In the genomic region with DNA sequence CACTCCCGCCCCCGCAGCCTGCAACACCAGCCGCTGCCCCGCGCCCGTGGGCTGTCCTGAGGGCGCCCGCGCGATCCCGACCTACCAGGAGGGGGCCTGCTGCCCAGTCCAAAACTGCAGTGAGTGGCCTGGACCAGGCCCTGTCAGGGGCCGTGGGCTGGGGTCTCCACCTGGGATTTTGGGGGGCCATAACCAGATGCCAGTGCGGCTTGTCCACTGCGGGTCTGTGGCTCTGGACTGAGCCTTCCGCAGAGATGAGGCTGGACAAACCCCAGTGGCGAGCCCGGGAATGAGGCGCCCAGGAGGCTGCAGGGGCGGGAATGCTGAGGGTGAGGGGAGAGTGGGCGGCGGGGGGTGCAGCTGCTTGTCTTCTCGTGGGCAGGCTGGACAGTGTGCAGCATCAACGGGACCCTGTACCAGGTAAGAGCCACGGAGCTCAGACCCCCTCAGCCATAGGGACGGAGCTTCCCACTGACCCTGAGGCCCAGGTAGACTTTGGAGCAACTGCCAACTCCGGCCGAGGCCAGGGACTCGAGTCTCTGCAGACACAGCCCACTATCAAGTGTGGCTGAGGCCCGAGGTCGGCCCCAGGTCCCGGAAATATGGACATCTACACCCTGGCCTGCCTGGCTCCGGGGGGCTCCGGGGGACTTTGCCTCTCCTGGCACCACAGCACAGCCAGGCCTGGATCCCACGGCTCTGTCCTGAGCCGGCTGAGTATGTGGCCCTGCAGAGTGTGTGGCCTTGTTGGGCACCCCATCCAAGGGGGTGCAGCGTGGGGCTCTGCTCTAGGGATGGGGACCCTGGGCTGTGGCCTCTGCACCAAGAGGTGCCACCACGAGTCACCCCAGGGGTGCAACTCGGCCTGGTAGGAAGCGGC, we compare ENCODE assay signal across 16 cellular contexts. TPM values are rescaled to one million over a fixed set of nuclear protein-coding genes. Genes with fewer than 3 reads are reported as not detected.
A peak's percentile ranks its signal among the peaks of the same experiment; 100 is the strongest.
DNase-seq lines count a peak whose midpoint lies in the region; ATAC-seq, FAIRE-seq and TF ChIP-seq lines count a peak whose summit lies in the region.
"Had no signal": no experiment of that assay in that cellular context is flagged by ENCODE, and none has a peak within 500 bp of the region (broad histone marks: within the 10 kb centered on the region; RNA-seq: fewer than 3 reads in every experiment).

No MANE protein-coding gene starts in this region.

- CTCF ChIA-PET in HepG2 (lab: Yijun Ruan, JAX; ENCODE audit: low intra/inter-chr PET ratio, low total read pairs): no interaction called here

- no peak for TF ChIP-seq RAD21 in HepG2 (CRISPR knock-in tag; IDR thresholded peaks at IDR 0.05)

- peak; percentile 46 for DNase-seq in activated effector memory CD4-positive, alpha-beta T cell treated with anti-CD3 and anti-CD28 coated beads, Interleukin-2, amount 50 U/mL, for 16 hours
- DNase-seq in activated effector memory CD4-positive, alpha-beta T cell treated with Interleukin-2 at 50 U/mL for 16 hours: no peak
- DNase-seq in WERI-Rb-1: peak; percentile 6
- no peak for DNase-seq in HepG2 (ENCODE audit: low spot score)
- DNase-seq in thoracic aorta (ENCODE audit: low spot score): peak; percentile 1
- no peak for DNase-seq in smooth muscle cell (lab: John Stamatoyannopoulos, UW; ENCODE audit: unreplicated experiment)
- DNase-seq in DMS153 treated with DMSO at 0.1 percent for 48 hours (lab: John Stamatoyannopoulos, UW; ENCODE audit: unreplicated experiment): no peak
- DNase-seq: activated CD4-positive, alpha-beta T cell treated with anti-CD3 and anti-CD28 coated beads for 1 hour; NCI-H2081; NCI-H748 treated with DMSO at 0.1 percent for 48 hours; substantia nigra; T-cell had no signal

- H3K9ac ChIP-seq in HepG2 (ENCODE audit: insufficient read depth, low read depth, low read length): no peak overlapping the region
- no peak overlapping the region for H3K9ac ChIP-seq in smooth muscle cell (ENCODE audit: low read depth)
- H3K9ac ChIP-seq: parathyroid adenoma had no signal

- H3K79me2 ChIP-seq in HepG2 (ENCODE audit: insufficient read depth, low read length) (no peaks in the 10 kb centered on the region), smooth muscle cell (ENCODE audit: low read depth) (no peaks in the 10 kb centered on the region)
- H3K79me2 ChIP-seq: parathyroid adenoma had no signal

- H2AFZ ChIP-seq in HepG2 (ENCODE audit: low read length): no peak overlapping the region
- no peak overlapping the region for H2AFZ ChIP-seq in smooth muscle cell (ENCODE audit: low read depth)
- H2AFZ ChIP-seq: parathyroid adenoma had no signal

- H3K4me2 ChIP-seq in HepG2 (ENCODE audit: low read depth, low read length) (no peak overlapping the region), smooth muscle cell (no peak overlapping the region)

- no TSS peak for BruUV-seq in HepG2 (replicated peaks; lab: Mats Ljungman, UMichigan)

- no peak overlapping the region for H3K4me3 ChIP-seq in WERI-Rb-1 (ENCODE audit: low read depth, low read length)
- no peak overlapping the region for H3K4me3 ChIP-seq in HepG2 (replicated peaks in 1 of 3; ENCODE audit: insufficient read depth in 1 of 3, low read depth in 2 of 3, low read length in 3 of 3)
- H3K4me3 ChIP-seq in thoracic aorta: no peak overlapping the region
- H3K4me3 ChIP-seq in smooth muscle cell: no peak overlapping the region

- in situ Hi-C loops in HepG2 (cut with HindIII; ENCODE audit: extremely low pct_ligation_motif_present, low pct_unique_long_range_greater_than_20kb): no loop called here

- peaks cover 3% of the 10 kb centered on the region for H3K27me3 ChIP-seq in WERI-Rb-1 (ENCODE audit: insufficient read depth, low read depth, severe bottlenecking)
- H3K27me3 ChIP-seq in HepG2 (ENCODE audit: control insufficient read depth in 1 of 2, insufficient read depth in 2 of 2, low read length in 2 of 2): peaks cover 27 to 70% of the 10 kb centered on the region in 2 experiments
- H3K27me3 ChIP-seq in thoracic aorta (replicated peaks; ENCODE audit: insufficient read depth): no peaks in the 10 kb centered on the region
- no peaks in the 10 kb centered on the region for H3K27me3 ChIP-seq in smooth muscle cell (ENCODE audit: low read depth)

- H3K27ac ChIP-seq in WERI-Rb-1 (no peak overlapping the region), HepG2 (ENCODE audit: extremely low read length, insufficient read depth, low read length) (no peak overlapping the region), thoracic aorta (no peak overlapping the region), smooth muscle cell (ENCODE audit: low read depth) (no peak overlapping the region)
- H3K27ac ChIP-seq: parathyroid adenoma had no signal

- H3F3A ChIP-seq in smooth muscle cell (ENCODE audit: low read depth): no peaks in the 10 kb centered on the region

- no peaks in the 10 kb centered on the region for H3K36me3 ChIP-seq in WERI-Rb-1
- no peaks in the 10 kb centered on the region for H3K36me3 ChIP-seq in HepG2 (replicated peaks in 1 of 2; ENCODE audit: control insufficient read depth in 1 of 2, insufficient read depth in 2 of 2, low read length in 2 of 2)
- H3K36me3 ChIP-seq in thoracic aorta: no peaks in the 10 kb centered on the region
- H3K36me3 ChIP-seq in smooth muscle cell (ENCODE audit: low read depth): no peaks in the 10 kb centered on the region

- 20% methylated on average over 1 of the region's 39 CpGs for WGBS in HepG2 (ENCODE audit: low lambda C conversion rate)
- WGBS in smooth muscle cell (ENCODE audit: low lambda C conversion rate): 83% methylated on average over 37 of the region's 39 CpGs

- peak; percentile 39; the same call in 1 of the 2 replicates for TF ChIP-seq CTCF in WERI-Rb-1 (IDR thresholded peaks at IDR 0.05; ENCODE audit: low read depth, low read length)
- TF ChIP-seq CTCF in HepG2 (CRISPR knock-in tag; IDR thresholded peaks at IDR 0.05): no peak
- TF ChIP-seq CTCF in thoracic aorta (IDR thresholded peaks at IDR 0.05): no peak
- TF ChIP-seq CTCF in smooth muscle cell (IDR thresholded peaks at IDR 0.05; ENCODE audit: borderline replicate concordance, insufficient read depth, poor library complexity, severe bottlenecking): no peak

- no peak for TF ChIP-seq POLR2A in HepG2 (IDR thresholded peaks at IDR 0.05; ENCODE audit: insufficient read depth in 1 of 2, low read depth in 2 of 2, low read length in 2 of 2)

- FAIRE-seq in HepG2 (lab: Jason Lieb, UNC): no peak
- FAIRE-seq: endothelial cell of umbilical vein, frontal cortex had no signal

- intact Hi-C loops in HepG2 (cut with micrococcal nuclease; ENCODE audit: unreplicated experiment): no loop called here

- H4K20me1 ChIP-seq in HepG2 (ENCODE audit: insufficient read depth, low read length) (no peaks in the 10 kb centered on the region), smooth muscle cell (ENCODE audit: low read depth) (no peaks in the 10 kb centered on the region)

- TF ChIP-seq EP300 in HepG2 (IDR thresholded peaks at IDR 0.05; ENCODE audit: low read depth in 2 of 2, low read length in 2 of 2) (no peak), HepG2 (CRISPR knock-in tag; IDR thresholded peaks at IDR 0.05; ENCODE audit: borderline replicate concordance) (no peak)

- H3K4me1 ChIP-seq in HepG2 (ENCODE audit: insufficient read depth, low read length) (no peaks in the 10 kb centered on the region), thoracic aorta (ENCODE audit: control insufficient read depth in 1 of 2, low read depth in 2 of 2) (no peaks in the 10 kb centered on the region), smooth muscle cell (ENCODE audit: low read depth) (no peaks in the 10 kb centered on the region)
- H3K4me1 ChIP-seq: parathyroid adenoma had no signal

- POLR2A ChIA-PET in HepG2 (lab: Yijun Ruan, JAX): no interaction called here

- H3K9me3 ChIP-seq in WERI-Rb-1 (ENCODE audit: severe bottlenecking) (no peaks in the 10 kb centered on the region), HepG2 (ENCODE audit: low read length) (no peaks in the 10 kb centered on the region), thoracic aorta (no peaks in the 10 kb centered on the region), smooth muscle cell (replicated peaks; ENCODE audit: low read depth) (no peaks in the 10 kb centered on the region)

- ATAC-seq in HepG2 (peak; percentile 12; the same call in 2 of the 3 replicates), thoracic aorta (ENCODE audit: insufficient number of reproducible peaks, low FRiP score, low read depth) (no peak), GM19452 (IDR thresholded peaks at IDR 0.05; ENCODE audit: unreplicated experiment) (no peak)
- ATAC-seq: T-cell had no signal

RNA-seq across cellular contexts. Expression of gene MUC5B, which starts 24.7 kb away (rescaled TPM):
- total RNA-seq in HepG2 (2016; rRNA removed; fragmentation: Illumina TruSeq; extraction: Trizol) (not detected in 2 replicates), thoracic aorta (not detected), smooth muscle cell (not detected in 2 replicates)
- under 0.01 TPM in 1 of 2 replicates, not detected in the other for total RNA-seq in HepG2 (2016; cell fraction: cytosol; rRNA removed; fragmentation: Illumina TruSeq; extraction: Trizol; ENCODE audit: low read depth)
- total RNA-seq in HepG2 (2016; cell fraction: insoluble cytoplasmic fraction; rRNA removed; fragmentation: Illumina TruSeq; extraction: Trizol): not detected in 2 replicates
- total RNA-seq in HepG2 (2016; cell fraction: membrane; rRNA removed; fragmentation: Illumina TruSeq; extraction: Trizol): not detected in 2 replicates
- not detected in 2 replicates for total RNA-seq in HepG2 (2016; cell fraction: nucleus; rRNA removed; fragmentation: Illumina TruSeq; extraction: Trizol)
- polyA plus RNA-seq in HepG2 (2011; rRNA removed) (0.01 and 0.05 TPM in 2 replicates), smooth muscle cell (0.15 TPM in 1 of 2 replicates, not detected in the other)
- under 0.01 and 0.01 TPM in 2 replicates for polyA plus RNA-seq in HepG2 (2011; cell fraction: cytosol; rRNA removed)
- 0.18 and 0.99 TPM in 2 replicates for polyA plus RNA-seq in HepG2 (2011; cell fraction: nucleus; rRNA removed)
- polyA plus RNA-seq in HepG2 (2012): 2.3 and 3.1 TPM in 2 replicates
- not detected in 2 replicates for polyA plus RNA-seq in HepG2 (2016; cell fraction: cytosol; fragmentation: Illumina TruSeq; extraction: Trizol; ENCODE audit: low read depth)
- not detected in 2 replicates for polyA plus RNA-seq in HepG2 (2016; cell fraction: insoluble cytoplasmic fraction; fragmentation: Illumina TruSeq; extraction: Trizol; ENCODE audit: low read depth)
- not detected in 2 replicates for polyA plus RNA-seq in HepG2 (2016; cell fraction: membrane; fragmentation: Illumina TruSeq; extraction: Trizol; ENCODE audit: low read depth)
- not detected in 2 replicates for polyA plus RNA-seq in HepG2 (2016; cell fraction: nucleus; fragmentation: Illumina TruSeq; extraction: Trizol; ENCODE audit: insufficient read depth, low read depth)
- polyA minus RNA-seq in HepG2 (2011; rRNA and poly(A)+ RNA removed; ENCODE audit: low replicate concordance): 0.02 and 0.06 TPM in 2 replicates
- 0.69 TPM in 1 of 2 replicates, not detected in the other for polyA minus RNA-seq in HepG2 (2011; cell fraction: cytosol; rRNA and poly(A)+ RNA removed)
- polyA minus RNA-seq in HepG2 (2011; cell fraction: nucleus; rRNA and poly(A)+ RNA removed): 0.26 and 0.50 TPM in 2 replicates
- total RNA-seq: endothelial cell of umbilical vein, frontal cortex had no signal
- polyA plus RNA-seq: endothelial cell of umbilical vein had no signal

RNA-seq across cellular contexts. Expression of gene MUC5AC, which starts 40.4 kb away (rescaled TPM):
- total RNA-seq in HepG2 (2016; rRNA removed; fragmentation: Illumina TruSeq; extraction: Trizol): not detected in 2 replicates
- total RNA-seq in HepG2 (2016; cell fraction: cytosol; rRNA removed; fragmentation: Illumina TruSeq; extraction: Trizol; ENCODE audit: low read depth): not detected in 2 replicates
- not detected in 2 replicates for total RNA-seq in HepG2 (2016; cell fraction: insoluble cytoplasmic fraction; rRNA removed; fragmentation: Illumina TruSeq; extraction: Trizol)
- total RNA-seq in HepG2 (2016; cell fraction: membrane; rRNA removed; fragmentation: Illumina TruSeq; extraction: Trizol): not detected in 2 replicates
- not detected in 2 replicates for total RNA-seq in HepG2 (2016; cell fraction: nucleus; rRNA removed; fragmentation: Illumina TruSeq; extraction: Trizol)
- polyA plus RNA-seq in HepG2 (2011; rRNA removed): under 0.01 TPM in 2 replicates
- polyA plus RNA-seq in HepG2 (2011; cell fraction: cytosol; rRNA removed): under 0.01 TPM in 1 of 2 replicates, not detected in the other
- polyA plus RNA-seq in HepG2 (2011; cell fraction: nucleus; rRNA removed): 0.02 TPM in 2 replicates
- polyA plus RNA-seq in HepG2 (2012): not detected in 2 replicates
- polyA plus RNA-seq in HepG2 (2016; cell fraction: cytosol; fragmentation: Illumina TruSeq; extraction: Trizol; ENCODE audit: low read depth): not detected in 2 replicates
- polyA plus RNA-seq in HepG2 (2016; cell fraction: insoluble cytoplasmic fraction; fragmentation: Illumina TruSeq; extraction: Trizol; ENCODE audit: low read depth): not detected in 2 replicates
- polyA plus RNA-seq in HepG2 (2016; cell fraction: membrane; fragmentation: Illumina TruSeq; extraction: Trizol; ENCODE audit: low read depth): not detected in 2 replicates
- polyA plus RNA-seq in HepG2 (2016; cell fraction: nucleus; fragmentation: Illumina TruSeq; extraction: Trizol; ENCODE audit: insufficient read depth, low read depth): 0.03 TPM in 1 of 2 replicates, not detected in the other
- not detected in 2 replicates for polyA minus RNA-seq in HepG2 (2011; rRNA and poly(A)+ RNA removed; ENCODE audit: low replicate concordance)
- not detected in 2 replicates for polyA minus RNA-seq in HepG2 (2011; cell fraction: cytosol; rRNA and poly(A)+ RNA removed)
- polyA minus RNA-seq in HepG2 (2011; cell fraction: nucleus; rRNA and poly(A)+ RNA removed): not detected in 2 replicates
- total RNA-seq in thoracic aorta: 10 to 100 TPM in 1 of 2 donors, not detected in 1; 45.9 TPM
- total RNA-seq in smooth muscle cell: not detected in 2 replicates
- polyA plus RNA-seq in smooth muscle cell: not detected in 2 replicates
- total RNA-seq: endothelial cell of umbilical vein, frontal cortex had no signal
- polyA plus RNA-seq: endothelial cell of umbilical vein had no signal

Comparison
In these comparisons a context has a peak if more than half of its experiments do, and no peak if none do; other contexts are left out.
1. DNase-seq: peak in activated effector memory CD4-positive, alpha-beta T cell treated with anti-CD3 and anti-CD28 coated beads, Interleukin-2, amount 50 U/mL, for 16 hours (single experiment), WERI-Rb-1 (single experiment) and thoracic aorta (single experiment); none in activated effector memory CD4-positive, alpha-beta T cell treated with Interleukin-2 at 50 U/mL for 16 hours (single experiment), HepG2 (single experiment), smooth muscle cell (single experiment) and DMS153 treated with DMSO at 0.1 percent for 48 hours (single experiment).